ENCODE assay signal across 10 cellular contexts in genomic region chr6:117906454-117906904, GRCh38. TPM values are rescaled to one million over a fixed set of nuclear protein-coding genes. Genes with fewer than 3 reads are reported as not detected.
DNase-seq lines count a peak whose midpoint lies in the region; ATAC-seq lines count a peak whose summit lies in the region.
"Had no signal": no experiment of that assay in that cellular context is flagged by ENCODE, and none has a peak within 500 bp of the region (broad histone marks: within the 10 kb centered on the region; RNA-seq: fewer than 3 reads in every experiment).

No MANE protein-coding gene starts in this region.

- H3K4me3 ChIP-seq in mesodermal cell (ENCODE audit: extremely low read depth, insufficient read depth, low read length, poor library complexity, severe bottlenecking) = peak overlapping the region; percentile 64

- no peaks in the 10 kb centered on the region for H3K4me1 ChIP-seq in mesodermal cell (ENCODE audit: control insufficient read depth, insufficient read depth, low read length, poor library complexity, severe bottlenecking)

- ATAC-seq in HG02642 (IDR thresholded peaks at IDR 0.05; ENCODE audit: poor library complexity, unreplicated experiment) = peak; percentile 40

- WGBS in mesodermal cell (ENCODE audit: insufficient coverage in 2 of 2), 2 experiments = 32 to 63% methylated on average over 4 to 5 of the region's 9 CpGs

- H3K36me3 ChIP-seq in mesodermal cell (ENCODE audit: control insufficient read depth, insufficient read depth, low read length) = no peaks in the 10 kb centered on the region

- no peak overlapping the region for H3K27ac ChIP-seq in mesodermal cell (ENCODE audit: low read depth, low read length, severe bottlenecking)
- H3K27ac ChIP-seq: C4-2B, skin epidermis had no signal

- DNase-seq in NCI-H82 (lab: John Stamatoyannopoulos, UW) (peak; percentile 28), NCI-H82 treated with DMSO at 0.1 percent for 48 hours (lab: John Stamatoyannopoulos, UW; ENCODE audit: unreplicated experiment) (no peak), SK-N-DZ (ENCODE audit: low spot score) (peak; percentile 57), AG08395 (ENCODE audit: low spot score) (no peak), GM03348 (ENCODE audit: low spot score) (no peak), NAMALWA (ENCODE audit: low spot score) (no peak)

- no peaks in the 10 kb centered on the region for H3K9me3 ChIP-seq in mesodermal cell (ENCODE audit: control insufficient read depth, low read length)

RNA-seq across cellular contexts. Expression of gene SLC35F1, which starts 0.6 kb away (rescaled TPM):
- polyA plus RNA-seq in SK-N-DZ (2014; cell fraction: cytosol; rRNA removed) = 14.3 and 14.6 TPM in 2 replicates
- 4.3 and 4.7 TPM in 2 replicates for polyA plus RNA-seq in SK-N-DZ (2014; cell fraction: nucleus; rRNA removed)
- 19.2 TPM for polyA plus RNA-seq in mesodermal cell (2013, experiment 1 of 2)
- 15.4 TPM for polyA plus RNA-seq in mesodermal cell (2013, experiment 2 of 2)

Comparison
In these comparisons a context has a peak if more than half of its experiments do, and no peak if none do; other contexts are left out.
1. DNase-seq: peak in NCI-H82 (single experiment) and SK-N-DZ (single experiment); none in NCI-H82 treated with DMSO at 0.1 percent for 48 hours (single experiment), AG08395 (single experiment), GM03348 (single experiment) and NAMALWA (single experiment).